18 cellular contexts compared by ENCODE assay signal in the genomic region with DNA sequence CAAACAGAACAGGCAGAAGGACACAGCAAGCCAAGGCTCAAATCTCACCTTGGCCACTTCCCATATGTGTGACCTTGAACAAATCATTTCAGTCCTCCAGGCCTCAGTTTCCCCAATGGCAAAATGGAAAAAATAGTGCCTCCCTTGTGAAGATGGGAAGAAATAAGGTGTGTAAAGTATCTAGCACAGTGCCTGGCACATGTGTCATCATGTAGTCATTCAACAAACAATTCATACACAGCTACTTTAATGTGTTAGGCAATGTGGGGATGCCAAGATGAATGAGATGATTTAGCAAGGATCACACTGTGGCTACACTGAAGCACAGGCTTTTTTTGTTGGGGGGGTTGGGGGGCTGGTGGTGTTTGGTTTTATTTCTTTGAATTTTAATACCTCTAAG. TPM values are rescaled to one million over a fixed set of nuclear protein-coding genes. Genes with fewer than 3 reads are reported as not detected.
"Had no signal": no experiment of that assay in that cellular context is flagged by ENCODE, and none has a peak within 500 bp of the region (broad histone marks: within the 10 kb centered on the region; RNA-seq: fewer than 3 reads in every experiment).

No MANE protein-coding gene starts in this region.

- H3K27ac Mint-ChIP-seq: activated T-cell treated with anti-CD3 and anti-CD28 coated beads, Interleukin-2, amount 50 U/mL, for 24 hours; mesothelial cell of epicardium had no signal

- H3K9me3 Mint-ChIP-seq: activated T-cell treated with anti-CD3 and anti-CD28 coated beads, Interleukin-2, amount 50 U/mL, for 24 hours; dendritic cell treated with granulocyte-macrophage colony-stimulating factor and Interleukin-4, amounts not matched to agents 40 ng/mL and 50 ng/mL, for 4 days; mesothelial cell of epicardium had no signal

- H3K27me3 ChIP-seq: body of pancreas, ovary had no signal

- H3K9me3 ChIP-seq: body of pancreas, gastrocnemius medialis, heart right ventricle, lower lobe of right lung, ovary, spleen, stomach, thoracic aorta, upper lobe of right lung had no signal

- DNase-seq: activated CD4-positive, alpha-beta T cell treated with anti-CD3 and anti-CD28 coated beads, Interleukin-2, amount 50 U/mL, for 4 hours; activated effector memory CD4-positive, alpha-beta T cell treated with Interleukin-2 at 50 U/mL for 16 hours; activated naive CD4-positive, alpha-beta T cell treated with anti-CD3 and anti-CD28 coated beads, Interleukin-2, amount 50 U/mL, for 16 hours; activated T-cell treated with anti-CD3 and anti-CD28 coated beads, Interleukin-2, amount 50 U/mL, for 24 hours; body of pancreas; gastrocnemius medialis; heart right ventricle; left colon; ovary; spleen; stomach; T-helper 9 cell; upper lobe of right lung had no signal

- H3K4me3 ChIP-seq: body of pancreas, gastrocnemius medialis, heart right ventricle, lower lobe of right lung, ovary, stomach, thoracic aorta, upper lobe of right lung had no signal

- H3K36me3 Mint-ChIP-seq: mesothelial cell of epicardium had no signal

- ATAC-seq: body of pancreas, gastrocnemius medialis, left colon, sciatic nerve had no signal

- H3K27ac ChIP-seq: body of pancreas, gastrocnemius medialis, heart right ventricle, lower lobe of right lung, ovary, spleen, stomach, thoracic aorta, upper lobe of right lung had no signal

- H3K36me3 ChIP-seq: gastrocnemius medialis, heart right ventricle, lower lobe of right lung, ovary, spleen, stomach, thoracic aorta, upper lobe of right lung had no signal

- H3K4me1 ChIP-seq: gastrocnemius medialis had no signal

- H3K4me3 Mint-ChIP-seq: activated T-cell treated with anti-CD3 and anti-CD28 coated beads, Interleukin-2, amount 50 U/mL, for 24 hours; dendritic cell treated with granulocyte-macrophage colony-stimulating factor and Interleukin-4, amounts not matched to agents 40 ng/mL and 50 ng/mL, for 4 days; mesothelial cell of epicardium had no signal

RNA-seq across cellular contexts. Expression of a gene that starts 13.3 kb away (rescaled TPM):
- total RNA-seq: thoracic aorta had no signal
